ENCODE assay signal across 15 cellular contexts in genomic region chr11:105202844-105203548, GRCh38.
DNase-seq lines count a peak whose midpoint lies in the region; TF ChIP-seq lines count a peak whose summit lies in the region.
"Had no signal": no experiment of that assay in that cellular context is flagged by ENCODE, and none has a peak within 500 bp of the region (broad histone marks: within the 10 kb centered on the region; RNA-seq: fewer than 3 reads in every experiment).

No MANE protein-coding gene starts in this region.

- no peaks in the 10 kb centered on the region for H3K36me3 ChIP-seq in hepatocyte (replicated peaks; ENCODE audit: insufficient read depth, low read depth)
- no peaks in the 10 kb centered on the region for H3K36me3 ChIP-seq in WERI-Rb-1
- H3K36me3 ChIP-seq: esophagus muscularis mucosa, upper lobe of left lung had no signal

- intact Hi-C loops in activated T-helper 1 cell treated with anti-CD3 and anti-CD28 coated beads, Interleukin-12 subunit alpha, Interleukin-12 subunit beta, Interleukin-2, Interleukin-4 antibody, amounts not matched to agents 30 ng/mL and 10 ng/mL and 1 ng/mL, durations not matched to agents 14 hours and 24 hours and 36 hours (cut with micrococcal nuclease), result no loop called here

- no peaks in the 10 kb centered on the region for H3K9me3 ChIP-seq in hepatocyte (ENCODE audit: low read depth)
- H3K9me3 ChIP-seq in WERI-Rb-1 (ENCODE audit: severe bottlenecking), result no peaks in the 10 kb centered on the region
- H3K9me3 ChIP-seq: esophagus muscularis mucosa, upper lobe of left lung had no signal

- no peaks in the 10 kb centered on the region for H3K9me2 ChIP-seq in hepatocyte (replicated peaks; ENCODE audit: insufficient read depth)

- TF ChIP-seq CTCF in hepatocyte (IDR thresholded peaks at IDR 0.05; ENCODE audit: poor library complexity) (no peak), WERI-Rb-1 (IDR thresholded peaks at IDR 0.05; ENCODE audit: low read depth, low read length) (no peak)

- POLR2A ChIA-PET in HEK293T (lab: Yijun Ruan, JAX), result no interaction called here

- peaks cover 20% of the 10 kb centered on the region for H3K4me1 ChIP-seq in hepatocyte (ENCODE audit: insufficient read depth)
- H3K4me1 ChIP-seq: esophagus muscularis mucosa, parathyroid adenoma, upper lobe of left lung had no signal

- no peaks in the 10 kb centered on the region for H3K9me3 Mint-ChIP-seq in activated naive CD4-positive, alpha-beta T cell treated with anti-CD3 and anti-CD28 coated beads, Interleukin-2, amount 10 ng/mL, durations not matched to agents 7 days and 5 days
- H3K9me3 Mint-ChIP-seq in activated T-helper 1 cell treated with anti-CD3 and anti-CD28 coated beads, Interleukin-12 subunit alpha, Interleukin-12 subunit beta, Interleukin-2, Interleukin-4 antibody, amounts not matched to agents 30 ng/mL and 10 ng/mL and 1 ng/mL, durations not matched to agents 14 hours and 24 hours and 36 hours, result no peaks in the 10 kb centered on the region

- H3K4me3 Mint-ChIP-seq in activated naive CD4-positive, alpha-beta T cell treated with anti-CD3 and anti-CD28 coated beads, Interleukin-2, amount 10 ng/mL, durations not matched to agents 7 days and 5 days, result no peak overlapping the region
- no peak overlapping the region for H3K4me3 Mint-ChIP-seq in activated T-helper 1 cell treated with anti-CD3 and anti-CD28 coated beads, Interleukin-12 subunit alpha, Interleukin-12 subunit beta, Interleukin-2, Interleukin-4 antibody, amounts not matched to agents 30 ng/mL and 10 ng/mL and 1 ng/mL, durations not matched to agents 14 hours and 24 hours and 36 hours

- CTCF ChIA-PET in activated naive CD4-positive, alpha-beta T cell treated with anti-CD3 and anti-CD28 coated beads, Interleukin-2, amount 10 ng/mL, durations not matched to agents 7 days and 5 days (lab: Charles Lee), result no interaction called here
- CTCF ChIA-PET in HEK293T (lab: Yijun Ruan, JAX), result no interaction called here

- H3K27me3 Mint-ChIP-seq in activated naive CD4-positive, alpha-beta T cell treated with anti-CD3 and anti-CD28 coated beads, Interleukin-2, amount 10 ng/mL, durations not matched to agents 7 days and 5 days, result no peaks in the 10 kb centered on the region
- no peaks in the 10 kb centered on the region for H3K27me3 Mint-ChIP-seq in activated T-helper 1 cell treated with anti-CD3 and anti-CD28 coated beads, Interleukin-12 subunit alpha, Interleukin-12 subunit beta, Interleukin-2, Interleukin-4 antibody, amounts not matched to agents 30 ng/mL and 10 ng/mL and 1 ng/mL, durations not matched to agents 14 hours and 24 hours and 36 hours (ENCODE audit: insufficient read depth)

- H3K27ac ChIP-seq in hepatocyte, result peak overlapping the region; percentile 38
- H3K27ac ChIP-seq in WERI-Rb-1, result no peak overlapping the region
- H3K27ac ChIP-seq: esophagus muscularis mucosa, parathyroid adenoma, upper lobe of left lung had no signal

- H3K27ac Mint-ChIP-seq in activated naive CD4-positive, alpha-beta T cell treated with anti-CD3 and anti-CD28 coated beads, Interleukin-2, amount 10 ng/mL, durations not matched to agents 7 days and 5 days, result peak overlapping the region; percentile 53
- H3K27ac Mint-ChIP-seq in activated T-helper 1 cell treated with anti-CD3 and anti-CD28 coated beads, Interleukin-12 subunit alpha, Interleukin-12 subunit beta, Interleukin-2, Interleukin-4 antibody, amounts not matched to agents 30 ng/mL and 10 ng/mL and 1 ng/mL, durations not matched to agents 14 hours and 24 hours and 36 hours, result no peak overlapping the region

- H3K79me2 ChIP-seq in hepatocyte, result no peaks in the 10 kb centered on the region
- H3K79me2 ChIP-seq: parathyroid adenoma had no signal

- no peaks in the 10 kb centered on the region for H3K36me3 Mint-ChIP-seq in activated naive CD4-positive, alpha-beta T cell treated with anti-CD3 and anti-CD28 coated beads, Interleukin-2, amount 10 ng/mL, durations not matched to agents 7 days and 5 days
- no peaks in the 10 kb centered on the region for H3K36me3 Mint-ChIP-seq in activated T-helper 1 cell treated with anti-CD3 and anti-CD28 coated beads, Interleukin-12 subunit alpha, Interleukin-12 subunit beta, Interleukin-2, Interleukin-4 antibody, amounts not matched to agents 30 ng/mL and 10 ng/mL and 1 ng/mL, durations not matched to agents 14 hours and 24 hours and 36 hours (ENCODE audit: low read depth)

- peak; percentile 28 for DNase-seq in activated naive CD4-positive, alpha-beta T cell treated with anti-CD3 and anti-CD28 coated beads, Interleukin-2, amount 10 ng/mL, durations not matched to agents 7 days and 5 days
- DNase-seq in activated naive CD4-positive, alpha-beta T cell treated with Interleukin-2 at 50 U/mL for 16 hours, result no peak
- peak; percentile 1 to 4 for DNase-seq in activated CD4-positive, alpha-beta T cell treated with anti-CD3 and anti-CD28 coated beads, Interleukin-2, amount 50 U/mL, for 4 hours
- peak; percentile 61 for DNase-seq in hepatocyte (ENCODE audit: low spot score)
- no peak for DNase-seq in HEK293T (ENCODE audit: extremely low spot score)
- no peak for DNase-seq in stimulated activated CD4-positive, alpha-beta T cell treated with anti-CD3 and anti-CD28 coated beads, Interleukin-1b, Interleukin-23, amount 100 ng/mL, for 48 hours
- DNase-seq in WERI-Rb-1, result no peak
- no peak for DNase-seq in activated T-helper 1 cell treated with anti-CD3 and anti-CD28 coated beads, Interleukin-12 subunit alpha, Interleukin-12 subunit beta, Interleukin-2, Interleukin-4 antibody, amounts not matched to agents 30 ng/mL and 10 ng/mL and 1 ng/mL, durations not matched to agents 14 hours and 24 hours and 36 hours (ENCODE audit: low spot score)
- DNase-seq: DMS153; mesendoderm; NCI-H446 treated with DMSO at 0.1 percent for 48 hours; stimulated activated CD4-positive, alpha-beta T cell treated with anti-CD3 and anti-CD28 coated beads, Interleukin-12 subunit alpha, Interleukin-12 subunit beta, amount 100 ng/mL, for 4 hours; upper lobe of left lung had no signal

- H3K4me3 ChIP-seq in hepatocyte (no peak overlapping the region), WERI-Rb-1 (ENCODE audit: low read depth, low read length) (no peak overlapping the region)
- H3K4me3 ChIP-seq: esophagus muscularis mucosa, upper lobe of left lung had no signal

- WGBS in hepatocyte (ENCODE audit: low lambda C conversion rate, missing lambda C conversion rate), result 19% methylated on average over 3 of the region's 3 CpGs

- no peaks in the 10 kb centered on the region for H4K20me1 ChIP-seq in hepatocyte (ENCODE audit: insufficient read depth, poor library complexity, severe bottlenecking)

- no peak overlapping the region for H2AFZ ChIP-seq in hepatocyte
- H2AFZ ChIP-seq: parathyroid adenoma had no signal

- peak overlapping the region; percentile 3 for H3K4me2 ChIP-seq in hepatocyte

- no peaks in the 10 kb centered on the region for H3K27me3 ChIP-seq in hepatocyte
- no peaks in the 10 kb centered on the region for H3K27me3 ChIP-seq in WERI-Rb-1 (ENCODE audit: insufficient read depth, low read depth, severe bottlenecking)
- H3K27me3 ChIP-seq: esophagus muscularis mucosa, upper lobe of left lung had no signal

- peaks cover 19% of the 10 kb centered on the region for H3K4me1 Mint-ChIP-seq in activated naive CD4-positive, alpha-beta T cell treated with anti-CD3 and anti-CD28 coated beads, Interleukin-2, amount 10 ng/mL, durations not matched to agents 7 days and 5 days
- H3K4me1 Mint-ChIP-seq in activated T-helper 1 cell treated with anti-CD3 and anti-CD28 coated beads, Interleukin-12 subunit alpha, Interleukin-12 subunit beta, Interleukin-2, Interleukin-4 antibody, amounts not matched to agents 30 ng/mL and 10 ng/mL and 1 ng/mL, durations not matched to agents 14 hours and 24 hours and 36 hours (ENCODE audit: low read depth), result peaks cover 16% of the 10 kb centered on the region

TF ChIP-seq in HEK293T, 16 proteins besides CTCF, POLR2A, EP300 and RAD21:
- no peak for TF ChIP-seq FOXK2 (IDR thresholded peaks at IDR 0.05)
- TF ChIP-seq CTBP1 (IDR thresholded peaks at IDR 0.05; ENCODE audit: borderline replicate concordance), result no peak
- no peak for TF ChIP-seq ZNF384 (IDR thresholded peaks at IDR 0.05)
- TF ChIP-seq HDGF (IDR thresholded peaks at IDR 0.05; ENCODE audit: borderline replicate concordance), result no peak

Comparison
In these comparisons a context has a peak if more than half of its experiments do, and no peak if none do; other contexts are left out.
1. DNase-seq: peak in activated naive CD4-positive, alpha-beta T cell treated with anti-CD3 and anti-CD28 coated beads, Interleukin-2, amount 10 ng/mL, durations not matched to agents 7 days and 5 days (single experiment), activated CD4-positive, alpha-beta T cell treated with anti-CD3 and anti-CD28 coated beads, Interleukin-2, amount 50 U/mL, for 4 hours (2 of 2) and hepatocyte (single experiment); none in activated naive CD4-positive, alpha-beta T cell treated with Interleukin-2 at 50 U/mL for 16 hours (single experiment), HEK293T (single experiment), stimulated activated CD4-positive, alpha-beta T cell treated with anti-CD3 and anti-CD28 coated beads, Interleukin-1b, Interleukin-23, amount 100 ng/mL, for 48 hours (single experiment), WERI-Rb-1 (single experiment) and activated T-helper 1 cell treated with anti-CD3 and anti-CD28 coated beads, Interleukin-12 subunit alpha, Interleukin-12 subunit beta, Interleukin-2, Interleukin-4 antibody, amounts not matched to agents 30 ng/mL and 10 ng/mL and 1 ng/mL, durations not matched to agents 14 hours and 24 hours and 36 hours (single experiment).